ENCODE assay signal across 1 cellular context in the genomic region with DNA sequence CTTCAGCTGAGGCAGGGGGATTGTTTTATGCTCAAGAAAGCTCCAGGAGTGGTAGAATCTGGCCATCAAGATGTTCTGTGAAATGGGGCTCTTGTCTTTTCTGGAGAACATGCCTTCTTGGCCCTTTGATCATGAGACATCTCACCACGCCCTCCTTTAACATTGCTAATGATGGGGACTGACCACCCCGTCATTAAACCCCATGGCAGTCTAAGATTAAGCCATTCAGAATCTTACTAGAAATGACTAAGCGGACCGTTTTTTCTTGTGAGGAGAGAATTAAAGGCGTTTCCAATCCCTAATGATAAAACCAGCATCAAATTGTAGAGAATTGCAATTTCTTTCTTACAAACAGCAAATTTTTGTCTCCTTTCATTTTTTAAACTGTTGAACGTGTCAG.
TF ChIP-seq lines count a peak whose summit lies in the region.

No MANE protein-coding gene starts in this region.

TF ChIP-seq in A549, 52 proteins besides CTCF, POLR2A, EP300 and RAD21 (continued from another document):
- TF ChIP-seq RCOR1 (IDR thresholded peaks at IDR 0.05; ENCODE audit: low read depth, low read length) (no peak), JUNB (IDR thresholded peaks at IDR 0.05) (no peak)
